ENCODE assay signal across 8 cellular contexts in the genomic region with DNA sequence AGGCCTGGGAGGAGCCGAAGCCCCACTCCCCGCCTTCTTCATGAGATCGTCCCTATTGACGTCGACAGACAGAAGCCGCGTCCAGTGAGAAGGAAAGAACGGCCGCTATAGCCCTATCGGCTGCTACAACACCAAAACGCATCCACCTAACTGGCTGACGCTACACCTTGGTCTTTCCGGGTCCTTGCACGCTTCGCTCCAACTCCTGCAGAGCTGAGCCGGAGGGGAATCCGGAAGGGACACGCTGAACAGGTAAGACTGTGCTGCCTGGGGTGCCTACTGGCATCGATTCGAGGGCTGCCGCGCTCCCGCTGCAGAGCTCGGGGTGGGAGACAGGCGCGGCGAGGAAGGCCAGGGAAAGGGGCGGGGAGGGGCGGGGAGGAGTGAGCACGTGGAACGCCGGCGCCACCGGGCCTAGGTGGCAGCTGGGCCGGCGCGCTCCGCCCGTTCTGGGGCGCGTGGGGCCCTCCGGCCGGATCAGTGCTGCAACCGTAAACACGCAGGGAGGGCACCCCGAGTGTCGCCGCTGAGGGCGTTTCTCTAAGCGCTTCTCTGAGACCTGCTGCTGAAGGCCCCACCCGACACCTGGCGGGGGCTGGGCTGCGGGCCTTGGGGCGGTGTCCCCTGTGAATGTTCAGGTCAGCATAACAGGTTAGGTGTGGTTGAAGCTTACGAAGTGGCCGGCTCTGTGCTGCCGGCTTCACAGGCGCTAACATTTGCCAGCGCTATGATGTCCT. TPM values are rescaled to one million over a fixed set of nuclear protein-coding genes. Genes with fewer than 3 reads are reported as not detected.
DNase-seq lines count a peak whose midpoint lies in the region; ATAC-seq and TF ChIP-seq lines count a peak whose summit lies in the region.

A gene with protein sequence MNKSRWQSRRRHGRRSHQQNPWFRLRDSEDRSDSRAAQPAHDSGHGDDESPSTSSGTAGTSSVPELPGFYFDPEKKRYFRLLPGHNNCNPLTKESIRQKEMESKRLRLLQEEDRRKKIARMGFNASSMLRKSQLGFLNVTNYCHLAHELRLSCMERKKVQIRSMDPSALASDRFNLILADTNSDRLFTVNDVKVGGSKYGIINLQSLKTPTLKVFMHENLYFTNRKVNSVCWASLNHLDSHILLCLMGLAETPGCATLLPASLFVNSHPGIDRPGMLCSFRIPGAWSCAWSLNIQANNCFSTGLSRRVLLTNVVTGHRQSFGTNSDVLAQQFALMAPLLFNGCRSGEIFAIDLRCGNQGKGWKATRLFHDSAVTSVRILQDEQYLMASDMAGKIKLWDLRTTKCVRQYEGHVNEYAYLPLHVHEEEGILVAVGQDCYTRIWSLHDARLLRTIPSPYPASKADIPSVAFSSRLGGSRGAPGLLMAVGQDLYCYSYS (plus strand): TSS at position 173 of the 737 bp plus-strand sequence. CDS start 11,515 bp downstream, outside the sequence.

- WGBS in psoas muscle, 3 donors = 0 to 1% (median 0%) methylated on average over 44 to 59 of the region's 59 CpGs

- TF ChIP-seq POLR2A in GM18505 (IDR thresholded peaks at IDR 0.05; ENCODE audit: borderline replicate concordance, extremely low read depth, insufficient read depth, insufficient read length) (peak; percentile 50), uterus (IDR thresholded peaks at IDR 0.05) (no peak)

- H3K4me3 ChIP-seq in ascending aorta (peak within 1 kb of the TSS; percentile 60 to 91), right atrium auricular region (peak within 1 kb of the TSS; percentile 68 to 82), psoas muscle (peak within 1 kb of the TSS; percentile 95), uterus (peak within 1 kb of the TSS; percentile 57 to 74)

- H3K4me1 ChIP-seq in ascending aorta (peaks cover 5% of the 10 kb centered on the region in 2 donors), right atrium auricular region (peaks cover 0 to 5% of the 10 kb centered on the region in 2 donors), psoas muscle (no peaks in the 10 kb centered on the region), uterus (no peaks in the 10 kb centered on the region)

- H3K27me3 ChIP-seq in ascending aorta = no peaks in the 10 kb centered on the region
- no peaks in the 10 kb centered on the region for H3K27me3 ChIP-seq in right atrium auricular region
- H3K27me3 ChIP-seq in psoas muscle (ENCODE audit: insufficient read depth in 3 of 3, low read length in 2 of 3) = no peaks in the 10 kb centered on the region
- no peaks in the 10 kb centered on the region for H3K27me3 ChIP-seq in uterus

- peak; percentile 91 for ATAC-seq in GM18505 (IDR thresholded peaks at IDR 0.05; ENCODE audit: unreplicated experiment)
- peak; percentile 98 for ATAC-seq in HG02973 (IDR thresholded peaks at IDR 0.05; ENCODE audit: unreplicated experiment)
- peak; percentile 96 to 97 (median 97) for ATAC-seq in psoas muscle

- intact Hi-C loops in T-helper 2 cell treated with Interferon-gamma antibody and Interleukin-4, amounts not matched to agents 100 ng/mL and 5 ng/mL, for 36 hours (cut with micrococcal nuclease) = loop anchor here (1.0 to 5.0 kb wide), 4 partner anchors 32 to 450 kb away; a partner anchor contains a TSS
- intact Hi-C loops in ascending aorta (cut with DNase I) = loop anchor here (2.0 kb wide), 2 partner anchors 20 to 32 kb away; a partner anchor contains a TSS
- intact Hi-C loops in psoas muscle (cut with DNase I) = no loop called here
- intact Hi-C loops in uterus (cut with DNase I; ENCODE audit: low total_unique reads) = no loop called here

- TF ChIP-seq CTCF in ascending aorta (IDR thresholded peaks at IDR 0.05) (no peak), right atrium auricular region (IDR thresholded peaks at IDR 0.05) (no peak), psoas muscle (IDR thresholded peaks at IDR 0.05) (no peak), uterus (IDR thresholded peaks at IDR 0.05) (no peak)

- H3K36me3 ChIP-seq in ascending aorta (no peaks in the 10 kb centered on the region), right atrium auricular region (no peaks in the 10 kb centered on the region), psoas muscle (ENCODE audit: insufficient read depth in 1 of 2, low read depth in 1 of 2) (no peaks in the 10 kb centered on the region), uterus (no peaks in the 10 kb centered on the region)

- H3K9me3 ChIP-seq in ascending aorta = no peaks in the 10 kb centered on the region
- H3K9me3 ChIP-seq in right atrium auricular region = no peaks in the 10 kb centered on the region
- no peaks in the 10 kb centered on the region for H3K9me3 ChIP-seq in psoas muscle
- no peaks in the 10 kb centered on the region for H3K9me3 ChIP-seq in uterus

- DNase-seq in NCI-H1930 (lab: John Stamatoyannopoulos, UW) (peak; percentile 93 to 94), ascending aorta (ENCODE audit: low spot score in 2 of 2) (peak; percentile 92 to 98), right atrium auricular region (ENCODE audit: low spot score) (peak; percentile 97), psoas muscle (peak; percentile 97 to 98), uterus (peak; percentile 94 to 95)

- peak within 1 kb of the TSS; percentile 67 to 77 for H3K27ac ChIP-seq in ascending aorta
- H3K27ac ChIP-seq in right atrium auricular region = peak within 1 kb of the TSS; percentile 63 to 85
- H3K27ac ChIP-seq in psoas muscle = peak within 1 kb of the TSS; percentile 85
- peak within 1 kb of the TSS; percentile 6 to 33 for H3K27ac ChIP-seq in uterus

RNA-seq across cellular contexts. Expression of the gene that starts here (rescaled TPM):
- total RNA-seq in T-helper 2 cell treated with Interferon-gamma antibody and Interleukin-4, amounts not matched to agents 100 ng/mL and 5 ng/mL, for 36 hours = 14.5 and 15.5 TPM in 2 replicates
- total RNA-seq in ascending aorta (0.64 TPM), right atrium auricular region (1 to 10 TPM; 7.0 to 9.4 TPM), psoas muscle (10 to 100 TPM; 14.3 to 26.0 (median 18.3) TPM), uterus (10 to 100 TPM in 3 of 4 donors, not detected in 1; 12.0 to 14.1 (median 13.7) TPM)
- polyA plus RNA-seq in psoas muscle = 10 to 100 TPM; 11.1 to 21.4 (median 14.2) TPM

Comparison
In these comparisons a context has a peak if more than half of its experiments do, and no peak if none do; other contexts are left out.
1. Peak in every context shown above with its lines: DNase-seq, ATAC-seq, H3K4me3 ChIP-seq and H3K27ac ChIP-seq.
2. Peak in DNase-seq, H3K4me3 ChIP-seq and H3K27ac ChIP-seq in ascending aorta; RNA of the gene not detected or under 1 TPM.
3. H3K27ac ChIP-seq: peak in every context shown above with its lines; median percentile 85 in psoas muscle; 74 in right atrium auricular region; 72 in ascending aorta; 20 in uterus.
4. intact Hi-C loops: an anchor here in T-helper 2 cell treated with Interferon-gamma antibody and Interleukin-4, amounts not matched to agents 100 ng/mL and 5 ng/mL, for 36 hours (1.0 to 5.0 kb wide) and ascending aorta (2.0 kb wide); none called in psoas muscle and uterus.